Comparison of ENCODE assay signal across 9 cellular contexts in the genomic region with DNA sequence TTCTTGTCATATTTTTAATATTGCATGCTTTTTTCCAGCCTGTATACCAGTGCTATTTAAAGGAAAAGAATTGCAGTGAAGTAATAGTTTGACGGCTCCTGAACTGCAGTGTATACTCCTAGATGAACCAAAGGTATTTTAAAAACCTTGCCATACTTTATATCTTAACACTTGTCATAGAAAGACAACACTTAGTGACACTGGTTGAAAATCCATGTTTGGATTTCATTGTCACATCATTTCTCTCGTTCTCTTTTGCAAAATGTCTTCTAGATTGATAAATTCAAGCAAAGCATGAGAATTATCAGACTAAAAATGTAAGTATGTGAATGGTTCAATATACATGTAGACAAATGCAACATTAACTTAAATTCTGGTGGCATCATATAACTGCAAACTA.
"Had no signal": no experiment of that assay in that cellular context is flagged by ENCODE, and none has a peak within 500 bp of the region (broad histone marks: within the 10 kb centered on the region; RNA-seq: fewer than 3 reads in every experiment).

No MANE protein-coding gene starts in this region.

- DNase-seq: GM23248, GOT3, H7, HFFc6 had no signal

- H3K9me3 Mint-ChIP-seq: HFFc6 had no signal

- H3K9me3 ChIP-seq: HAP-1 had no signal

- H3K4me3 ChIP-seq: GM23248, HAP-1 had no signal

- H3K4me3 Mint-ChIP-seq: HFFc6, IgD-negative memory B cell had no signal

- H3K27me3 Mint-ChIP-seq: IgD-negative memory B cell had no signal

- H3K36me3 Mint-ChIP-seq: IgD-negative memory B cell had no signal

- H3K36me3 ChIP-seq: HAP-1 had no signal

- H3K27ac Mint-ChIP-seq: HFFc6, IgD-negative memory B cell had no signal

- H3K27ac ChIP-seq: GM23248, HL-60 had no signal

- ATAC-seq: HCT116, HepG2 had no signal
